ENCODE assay signal across 39 cellular contexts in the genomic region with DNA sequence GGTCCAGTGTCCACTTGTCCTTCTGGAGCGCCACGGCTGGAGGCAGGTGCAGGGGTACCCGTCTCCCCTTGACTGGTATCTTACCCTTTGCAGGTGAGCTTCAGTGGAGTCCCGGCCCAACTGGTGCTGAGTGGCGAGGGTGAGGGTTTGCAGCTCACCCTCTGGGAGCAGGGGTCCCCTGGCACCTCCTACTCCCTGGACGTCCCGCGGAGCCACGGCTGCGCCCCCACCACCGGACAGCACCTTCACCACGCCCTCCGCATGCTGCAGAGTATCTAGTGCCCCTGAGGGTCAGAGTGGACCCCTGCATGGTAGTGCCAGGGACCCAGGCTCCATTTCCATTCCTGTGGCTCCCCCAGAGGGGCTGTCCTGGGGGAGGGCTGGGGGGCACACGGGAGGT. TPM values are rescaled to one million over a fixed set of nuclear protein-coding genes. Genes with fewer than 3 reads are reported as not detected.
"Had no signal": no experiment of that assay in that cellular context is flagged by ENCODE, and none has a peak within 500 bp of the region (broad histone marks: within the 10 kb centered on the region; RNA-seq: fewer than 3 reads in every experiment).

No MANE protein-coding gene starts in this region.

- H3K27ac Mint-ChIP-seq: activated B cell treated with CpG ODN at 0.5 μM for 24 hours; activated CD4-positive, alpha-beta memory T cell treated with anti-CD3 and anti-CD28 coated beads for 36 hours; activated CD4-positive, alpha-beta T cell treated with anti-CD3 and anti-CD28 coated beads, Interleukin-2, amount 10 ng/mL, durations not matched to agents 24 days and 14 days; activated CD8-positive, alpha-beta T cell treated with anti-CD3 and anti-CD28 coated beads for 36 hours; activated naive CD4-positive, alpha-beta T cell treated with anti-CD3 and anti-CD28 coated beads for 36 hours; activated naive CD8-positive, alpha-beta T cell; activated naive CD8-positive, alpha-beta T cell treated with anti-CD3 and anti-CD28 coated beads, Interleukin-2, amount 10 ng/mL, durations not matched to agents 7 days and 5 days; activated naive CD8-positive, alpha-beta T cell treated with anti-CD3 and anti-CD28 coated beads, Interleukin-2, amount 50 U/mL, for 24 hours; activated T-cell treated with anti-CD3 and anti-CD28 coated beads, Interleukin-2, amount 50 U/mL, for 72 hours; activated T-helper 1 cell treated with anti-CD3 and anti-CD28 coated beads, Interleukin-12 subunit alpha, Interleukin-12 subunit beta, Interleukin-2, Interleukin-4 antibody, amounts not matched to agents 30 ng/mL and 10 ng/mL and 1 ng/mL, durations not matched to agents 14 hours and 24 hours and 36 hours; activated T-helper 17 cell treated with anti-CD3 and anti-CD28 coated beads, Interleukin-2, amount 50 U/mL, for 72 hours; brain; T-helper 1 cell treated with Interleukin-12 subunit alpha and Interleukin-12 subunit beta and Interleukin-4 antibody, amounts not matched to agents 30 μg/mL and 1 μg/mL, for 36 hours; T-helper 2 cell treated with Interferon-gamma antibody and Interleukin-4, amounts not matched to agents 5 μg/mL and 100 μg/mL, for 36 hours had no signal

- H3K4me1 ChIP-seq: ascending aorta had no signal

- H3K36me3 ChIP-seq: ascending aorta, cardiac muscle cell had no signal

- DNase-seq: activated B cell treated with CpG ODN at 0.5 μM for 24 hours; activated CD4-positive, alpha-beta memory T cell treated with anti-CD3 and anti-CD28 coated beads for 36 hours; activated CD4-positive, alpha-beta T cell treated with anti-CD3 and anti-CD28 coated beads for 4 hours; activated CD4-positive, alpha-beta T cell treated with anti-CD3 and anti-CD28 coated beads, Interleukin-2, amount 10 ng/mL, durations not matched to agents 24 days and 14 days; activated CD4-positive, alpha-beta T cell treated with anti-CD3 and anti-CD28 coated beads, Interleukin-2, amount 50 U/mL, for 1 hour; activated CD4-positive, alpha-beta T cell treated with anti-CD3 and anti-CD28 coated beads, Interleukin-2, amount 50 U/mL, for 4 hours; activated CD4-positive, CD25-positive, alpha-beta regulatory T cell treated with anti-CD3 and anti-CD28 coated beads, Interleukin-2, amount 50 U/mL, for 72 hours; activated CD8-positive, alpha-beta memory T cell treated with anti-CD3 and anti-CD28 coated beads, Interleukin-2, amount 50 U/mL, for 4 hours; activated CD8-positive, alpha-beta T cell treated with anti-CD3 and anti-CD28 coated beads for 36 hours; activated effector memory CD4-positive, alpha-beta T cell treated with anti-CD3 and anti-CD28 coated beads, Interleukin-2, amount 50 U/mL, for 16 hours; activated gamma-delta T cell treated with Interleukin-2 at 50 U/mL for 16 hours; activated naive CD4-positive, alpha-beta T cell; activated naive CD4-positive, alpha-beta T cell treated with anti-CD3 and anti-CD28 coated beads for 36 hours; activated naive CD4-positive, alpha-beta T cell treated with anti-CD3 and anti-CD28 coated beads, Interleukin-2, amount 50 U/mL, for 16 hours; activated naive CD8-positive, alpha-beta T cell treated with anti-CD3 and anti-CD28 coated beads, Interleukin-2, amount 10 ng/mL, durations not matched to agents 7 days and 5 days; activated naive CD8-positive, alpha-beta T cell treated with anti-CD3 and anti-CD28 coated beads, Interleukin-2, amount 50 U/mL, for 24 hours; activated T-cell treated with anti-CD3 and anti-CD28 coated beads for 4 hours; activated T-cell treated with anti-CD3 and anti-CD28 coated beads, Interleukin-2, amount 50 U/mL, for 1 hour; activated T-cell treated with anti-CD3 and anti-CD28 coated beads, Interleukin-2, amount 50 U/mL, for 4 hours; activated T-cell treated with anti-CD3 and anti-CD28 coated beads, Interleukin-2, amount 50 U/mL, for 72 hours; amygdala; anterior cingulate cortex; caudate nucleus; cerebellar nuclear complex; T-helper 1 cell; T-helper 2 cell; T-helper 9 cell had no signal

- H3K9me3 ChIP-seq: ascending aorta had no signal

- H3K27me3 ChIP-seq: ascending aorta had no signal

- H3K27ac ChIP-seq: ascending aorta, cardiac muscle cell, VCaP had no signal

- H3K4me3 ChIP-seq: ascending aorta, cardiac muscle cell had no signal

- ATAC-seq: activated CD8-positive, alpha-beta T cell treated with anti-CD3 and anti-CD28 coated beads for 36 hours; activated naive CD8-positive, alpha-beta T cell treated with anti-CD3 and anti-CD28 coated beads, Interleukin-2, amount 50 U/mL, for 24 hours; activated T-cell treated with anti-CD3 and anti-CD28 coated beads, Interleukin-2, amount 50 U/mL, for 4 hours; activated T-cell treated with anti-CD3 and anti-CD28 coated beads, Interleukin-2, amount 50 U/mL, for 72 hours; activated T-helper 17 cell treated with anti-CD3 and anti-CD28 coated beads, Interleukin-2, amount 50 U/mL, for 72 hours had no signal

- H3K36me3 Mint-ChIP-seq: activated CD4-positive, alpha-beta memory T cell treated with anti-CD3 and anti-CD28 coated beads for 36 hours; activated naive CD8-positive, alpha-beta T cell; activated naive CD8-positive, alpha-beta T cell treated with anti-CD3 and anti-CD28 coated beads, Interleukin-2, amount 10 ng/mL, durations not matched to agents 7 days and 5 days; brain had no signal

- H3K9me3 Mint-ChIP-seq: activated B cell treated with CpG ODN at 0.5 μM for 24 hours; activated CD4-positive, alpha-beta memory T cell treated with anti-CD3 and anti-CD28 coated beads for 36 hours; activated CD4-positive, alpha-beta T cell treated with anti-CD3 and anti-CD28 coated beads, Interleukin-2, amount 10 ng/mL, durations not matched to agents 24 days and 14 days; activated CD8-positive, alpha-beta T cell treated with anti-CD3 and anti-CD28 coated beads for 36 hours; activated naive CD4-positive, alpha-beta T cell treated with anti-CD3 and anti-CD28 coated beads for 36 hours; activated naive CD8-positive, alpha-beta T cell treated with anti-CD3 and anti-CD28 coated beads, Interleukin-2, amount 10 ng/mL, durations not matched to agents 7 days and 5 days; activated naive CD8-positive, alpha-beta T cell treated with anti-CD3 and anti-CD28 coated beads, Interleukin-2, amount 50 U/mL, for 24 hours; activated T-cell treated with anti-CD3 and anti-CD28 coated beads, Interleukin-2, amount 50 U/mL, for 4 hours; activated T-cell treated with anti-CD3 and anti-CD28 coated beads, Interleukin-2, amount 50 U/mL, for 72 hours; activated T-helper 1 cell treated with anti-CD3 and anti-CD28 coated beads, Interleukin-12 subunit alpha, Interleukin-12 subunit beta, Interleukin-2, Interleukin-4 antibody, amounts not matched to agents 30 ng/mL and 10 ng/mL and 1 ng/mL, durations not matched to agents 14 hours and 24 hours and 36 hours; activated T-helper 17 cell treated with anti-CD3 and anti-CD28 coated beads, Interleukin-2, amount 50 U/mL, for 72 hours; brain; central memory CD8-positive, alpha-beta T cell; T-helper 1 cell treated with Interleukin-12 subunit alpha and Interleukin-12 subunit beta and Interleukin-4 antibody, amounts not matched to agents 30 μg/mL and 1 μg/mL, for 36 hours; T-helper 2 cell treated with Interferon-gamma antibody and Interleukin-4, amounts not matched to agents 5 μg/mL and 100 μg/mL, for 36 hours had no signal

RNA-seq across cellular contexts. Expression of a gene that starts 11.1 kb away (rescaled TPM):
- total RNA-seq: activated B cell treated with CpG ODN at 0.5 μM for 24 hours; activated CD4-positive, alpha-beta memory T cell treated with anti-CD3 and anti-CD28 coated beads for 36 hours; activated CD4-positive, alpha-beta T cell treated with anti-CD3 and anti-CD28 coated beads, Interleukin-2, amount 10 ng/mL, durations not matched to agents 24 days and 14 days; activated CD8-positive, alpha-beta memory T cell treated with anti-CD3 and anti-CD28 coated beads for 36 hours; activated CD8-positive, alpha-beta T cell treated with anti-CD3 and anti-CD28 coated beads for 36 hours; activated naive CD4-positive, alpha-beta T cell treated with anti-CD3 and anti-CD28 coated beads for 36 hours; activated naive CD8-positive, alpha-beta T cell treated with anti-CD3 and anti-CD28 coated beads, Interleukin-2, amount 10 ng/mL, durations not matched to agents 7 days and 5 days; activated T-cell treated with anti-CD3 and anti-CD28 coated beads, Interleukin-2, amount 50 U/mL, for 4 hours; activated T-cell treated with anti-CD3 and anti-CD28 coated beads, Interleukin-2, amount 50 U/mL, for 72 hours; activated T-helper 1 cell treated with anti-CD3 and anti-CD28 coated beads, Interleukin-12 subunit alpha, Interleukin-12 subunit beta, Interleukin-2, Interleukin-4 antibody, amounts not matched to agents 30 ng/mL and 10 ng/mL and 1 ng/mL, durations not matched to agents 14 hours and 24 hours and 36 hours; activated T-helper 17 cell treated with anti-CD3 and anti-CD28 coated beads, Interleukin-2, amount 50 U/mL, for 72 hours; ascending aorta; bronchial epithelial cell had no signal

RNA-seq across cellular contexts. Expression of a gene that starts 22.2 kb away (rescaled TPM):
- total RNA-seq: activated B cell treated with CpG ODN at 0.5 μM for 24 hours had no signal
